ENCODE assay signal across 13 cellular contexts in genomic region chr6:75824160-75824559, GRCh38.
DNase-seq lines count a peak whose midpoint lies in the region; ATAC-seq and TF ChIP-seq lines count a peak whose summit lies in the region.
"Had no signal": no experiment of that assay in that cellular context is flagged by ENCODE, and none has a peak within 500 bp of the region (broad histone marks: within the 10 kb centered on the region; RNA-seq: fewer than 3 reads in every experiment).

No MANE protein-coding gene starts in this region.

- H3K9ac ChIP-seq in KMS-11, result no peak overlapping the region

- H2AFZ ChIP-seq in KMS-11 (ENCODE audit: low read depth), result no peak overlapping the region

- H3K4me3 ChIP-seq in GM12865 (ENCODE audit: low read depth, low read length) (no peak overlapping the region), KMS-11 (IDR thresholded peaks at IDR 0.05; ENCODE audit: insufficient read depth, low read depth, low read length) (no peak overlapping the region)

- no peaks in the 10 kb centered on the region for H3K79me2 ChIP-seq in KMS-11 (ENCODE audit: insufficient read depth, low read depth)

- ATAC-seq in GM19372 (IDR thresholded peaks at IDR 0.05; ENCODE audit: low read depth, unreplicated experiment) (peak; percentile 86), HG02798 (IDR thresholded peaks at IDR 0.05; ENCODE audit: poor library complexity, unreplicated experiment) (peak; percentile 89), HG03108 (IDR thresholded peaks at IDR 0.05; ENCODE audit: unreplicated experiment) (no peak)

- no peaks in the 10 kb centered on the region for H4K20me1 ChIP-seq in KMS-11 (ENCODE audit: insufficient read depth)

- peaks cover 15% of the 10 kb centered on the region for H3K4me1 ChIP-seq in KMS-11 (ENCODE audit: low read depth, poor library complexity, severe bottlenecking)

- peak; percentile 15 for DNase-seq in GM12865 (ENCODE audit: low read depth)
- DNase-seq in activated gamma-delta T cell (lab: John Stamatoyannopoulos, UW), result no peak
- DNase-seq in COLO668 (lab: John Stamatoyannopoulos, UW; ENCODE audit: unreplicated experiment), result no peak
- no peak for DNase-seq in Kasumi-1 (lab: John Stamatoyannopoulos, UW)
- DNase-seq: effector CD4-positive, alpha-beta T cell; foreskin fibroblast; NCI-H2081 treated with DMSO at 0.1 percent for 48 hours; posterior cingulate gyrus; stimulated activated CD8-positive, alpha-beta memory T cell treated with anti-CD3 and anti-CD28 coated beads, Interleukin-4, amount 100 ng/mL, for 48 hours had no signal

- H3K36me3 ChIP-seq in KMS-11 (ENCODE audit: insufficient read depth), result no peaks in the 10 kb centered on the region

- no peak for TF ChIP-seq CTCF in GM12865 (IDR thresholded peaks at IDR 0.05; ENCODE audit: insufficient read depth, low read depth, low read length, missing control alignments)
- TF ChIP-seq CTCF in KMS-11 (conservative IDR thresholded peaks at IDR 0.05; ENCODE audit: low read depth, low read length), result no peak

- H3K27me3 ChIP-seq in KMS-11 (ENCODE audit: insufficient read depth, low read depth), result no peaks in the 10 kb centered on the region

- peak overlapping the region; percentile 9; the same call in 1 of the 2 replicates for H3K4me2 ChIP-seq in KMS-11

- no peak overlapping the region for H3K27ac ChIP-seq in KMS-11
